Comparison of ENCODE assay signal across 18 cellular contexts in the genomic region with DNA sequence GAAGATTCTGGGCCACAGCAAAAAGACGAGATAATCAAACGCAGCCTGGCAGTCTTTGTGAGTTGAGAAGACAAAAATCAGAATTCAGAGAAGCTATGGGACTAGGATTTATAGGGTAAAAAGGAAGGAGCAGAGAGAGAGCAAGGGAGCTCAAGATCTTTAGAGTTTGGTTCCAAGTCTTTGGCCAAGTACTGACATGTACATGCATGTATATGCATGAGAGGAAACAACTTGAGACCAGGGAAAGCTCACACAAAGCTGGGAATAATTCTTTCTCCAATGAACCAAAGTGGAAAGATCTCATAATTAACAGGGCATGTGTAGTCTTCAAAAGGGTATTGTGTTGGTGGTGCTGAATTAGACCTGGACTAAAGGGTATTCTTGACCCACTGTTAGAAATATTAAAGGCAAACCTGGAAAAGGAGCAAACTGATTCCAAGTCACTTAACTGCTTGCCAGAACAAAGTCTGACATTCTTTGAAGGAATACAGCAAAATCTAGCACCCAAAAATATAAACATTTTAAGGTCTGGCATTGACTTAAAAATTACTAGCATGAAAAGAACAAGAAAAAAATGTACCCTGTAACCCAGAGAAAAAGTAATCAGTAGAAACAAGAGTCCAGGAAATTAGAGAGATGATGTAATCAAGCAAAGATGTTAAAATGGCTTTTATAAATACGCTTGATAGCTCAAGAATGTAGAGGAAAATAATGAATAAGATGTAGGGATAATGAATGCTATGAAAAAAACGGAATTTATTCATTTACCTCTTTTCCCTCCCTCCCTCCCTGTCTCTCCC.
DNase-seq lines count a peak whose midpoint lies in the region; ATAC-seq and TF ChIP-seq lines count a peak whose summit lies in the region.
"Had no signal": no experiment of that assay in that cellular context is flagged by ENCODE, and none has a peak within 500 bp of the region (broad histone marks: within the 10 kb centered on the region; RNA-seq: fewer than 3 reads in every experiment).

No MANE protein-coding gene starts in this region.

- no peak overlapping the region for H3K4me3 ChIP-seq in AG04449 (ENCODE audit: low read depth, low read length)
- H3K4me3 ChIP-seq in PC-3 (ENCODE audit: low read length) = no peak overlapping the region
- H3K4me3 ChIP-seq: vagina had no signal

- H3F3A ChIP-seq in PC-3 (ENCODE audit: low read length, unreplicated experiment) = no peaks in the 10 kb centered on the region

- no peak; the same call in 2 of the 3 replicates for ATAC-seq in SK-N-SH treated with all-trans-retinoic acid at 6 μM for 48 hours
- no peak for ATAC-seq in GM18520 (IDR thresholded peaks at IDR 0.05; ENCODE audit: unreplicated experiment)
- ATAC-seq in HG03139 (IDR thresholded peaks at IDR 0.05; ENCODE audit: unreplicated experiment) = no peak
- ATAC-seq in HG03196 (IDR thresholded peaks at IDR 0.05; ENCODE audit: unreplicated experiment) = no peak
- no peak for ATAC-seq in PC-3
- ATAC-seq: left ventricle myocardium superior; naive thymus-derived CD8-positive, alpha-beta T cell; stimulated activated naive B cell treated with anti-CD40 and anti-IgM and Interleukin-4, amounts not matched to agents 10 μg/mL and 1 μg/mL and 100 μg/mL, for 72 hours had no signal

- POLR2A ChIA-PET in AG04449 (lab: Yijun Ruan, JAX) (interaction anchor here (0.6 kb wide), 1 partner anchor 153 kb away, joined by 3 read pairs; no protein-coding TSS in a partner anchor), PC-3 (lab: Charles Lee; ENCODE audit: unreplicated experiment) (no interaction called here)

- H3K79me2 ChIP-seq in PC-3 (ENCODE audit: low read length) = no peaks in the 10 kb centered on the region

- peaks cover 8% of the 10 kb centered on the region for H3K36me3 ChIP-seq in PC-3 (ENCODE audit: low read depth, low read length)
- H3K36me3 ChIP-seq: vagina had no signal

- CTCF ChIA-PET in AG04449 (lab: Yijun Ruan, JAX) (interaction anchor here (0.7 to 8.8 kb wide), 8 partner anchors 12 to 189 kb away, joined by 3 to 172 read pairs (median 5); no protein-coding TSS in a partner anchor), PC-3 (lab: Charles Lee) (interaction anchor here (0.7 kb wide), 1 partner anchor 1396 kb away, joined by 3 read pairs; no protein-coding TSS in a partner anchor)

- no peaks in the 10 kb centered on the region for H3K9me3 ChIP-seq in PC-3 (ENCODE audit: low read length)
- H3K9me3 ChIP-seq: vagina had no signal

- no peak overlapping the region for H3K4me3 Mint-ChIP-seq in dendritic cell treated with granulocyte-macrophage colony-stimulating factor and Interleukin-4, amounts not matched to agents 40 ng/mL and 50 ng/mL, for 4 days
- no peak overlapping the region for H3K4me3 Mint-ChIP-seq in mesothelial cell of epicardium
- H3K4me3 Mint-ChIP-seq: naive thymus-derived CD8-positive, alpha-beta T cell; stimulated activated naive B cell treated with anti-CD40 and anti-IgM and Interleukin-4, amounts not matched to agents 10 μg/mL and 1 μg/mL and 100 μg/mL, for 72 hours had no signal

- no peak overlapping the region for H2AFZ ChIP-seq in PC-3 (ENCODE audit: low read length)

- no peaks in the 10 kb centered on the region for H3K27me3 Mint-ChIP-seq in dendritic cell treated with granulocyte-macrophage colony-stimulating factor and Interleukin-4, amounts not matched to agents 40 ng/mL and 50 ng/mL, for 4 days
- no peaks in the 10 kb centered on the region for H3K27me3 Mint-ChIP-seq in mesothelial cell of epicardium (ENCODE audit: low read depth)
- H3K27me3 Mint-ChIP-seq: naive thymus-derived CD8-positive, alpha-beta T cell; stimulated activated naive B cell treated with anti-CD40 and anti-IgM and Interleukin-4, amounts not matched to agents 10 μg/mL and 1 μg/mL and 100 μg/mL, for 72 hours had no signal

- BruUV-seq in PC-3 (replicated peaks; lab: Mats Ljungman, UMichigan) = no TSS peak

- no peak for TF ChIP-seq CTCF in AG04449 (IDR thresholded peaks at IDR 0.05; ENCODE audit: insufficient read depth, low read length, missing control alignments)
- no peak for TF ChIP-seq CTCF in mesothelial cell of epicardium (IDR thresholded peaks at IDR 0.05; ENCODE audit: unreplicated experiment)
- no peak for TF ChIP-seq CTCF in PC-3 (conservative IDR thresholded peaks at IDR 0.05; ENCODE audit: low read depth, low read length)

- H3K9ac ChIP-seq in PC-3 (ENCODE audit: low read length) = no peak overlapping the region

- peaks cover 25% of the 10 kb centered on the region for H3K9me3 Mint-ChIP-seq in dendritic cell treated with granulocyte-macrophage colony-stimulating factor and Interleukin-4, amounts not matched to agents 40 ng/mL and 50 ng/mL, for 4 days
- peaks cover 19% of the 10 kb centered on the region for H3K9me3 Mint-ChIP-seq in mesothelial cell of epicardium

- no peaks in the 10 kb centered on the region for H3K27me3 ChIP-seq in PC-3 (ENCODE audit: low read length)
- H3K27me3 ChIP-seq: vagina had no signal

- peaks cover 49% of the 10 kb centered on the region for H3K36me3 Mint-ChIP-seq in dendritic cell treated with granulocyte-macrophage colony-stimulating factor and Interleukin-4, amounts not matched to agents 40 ng/mL and 50 ng/mL, for 4 days (ENCODE audit: low read depth)
- peaks cover 34% of the 10 kb centered on the region for H3K36me3 Mint-ChIP-seq in mesothelial cell of epicardium

- no peaks in the 10 kb centered on the region for H4K20me1 ChIP-seq in PC-3 (ENCODE audit: low read length)

- H3K4me1 ChIP-seq in PC-3 (ENCODE audit: insufficient read depth, low read length) = peaks cover 8% of the 10 kb centered on the region

- peaks cover 63% of the 10 kb centered on the region for H3K4me1 Mint-ChIP-seq in dendritic cell treated with granulocyte-macrophage colony-stimulating factor and Interleukin-4, amounts not matched to agents 40 ng/mL and 50 ng/mL, for 4 days (ENCODE audit: low read depth)
- H3K4me1 Mint-ChIP-seq in mesothelial cell of epicardium = peaks cover 24% of the 10 kb centered on the region

- no peak overlapping the region for H3K27ac ChIP-seq in PC-3 (ENCODE audit: low read length)
- H3K27ac ChIP-seq: vagina, VCaP had no signal

- no peak overlapping the region for H3K4me2 ChIP-seq in PC-3 (ENCODE audit: low read length)

- DNase-seq in AG04449 (ENCODE audit: low read depth, low spot score) (peak; percentile 41), mesothelial cell of epicardium (ENCODE audit: low spot score in 2 of 2, unreplicated experiment in 2 of 2) (no peak), PC-3 (no peak)
- DNase-seq: activated CD8-positive, alpha-beta memory T cell treated with anti-CD3 and anti-CD28 coated beads for 24 hours; activated gamma-delta T cell treated with Interleukin-2 at 50 U/mL for 16 hours; cerebellar nuclear complex; GOT3; left ventricle myocardium superior; naive thymus-derived CD8-positive, alpha-beta T cell; NCI-H446 treated with DMSO at 0.1 percent for 48 hours; stimulated activated naive B cell treated with anti-CD40 and anti-IgM and Interleukin-4, amounts not matched to agents 10 μg/mL and 1 μg/mL and 100 μg/mL, for 72 hours had no signal

- peak overlapping the region; percentile 32 for H3K27ac Mint-ChIP-seq in dendritic cell treated with granulocyte-macrophage colony-stimulating factor and Interleukin-4, amounts not matched to agents 40 ng/mL and 50 ng/mL, for 4 days
- peak overlapping the region; percentile 62 for H3K27ac Mint-ChIP-seq in mesothelial cell of epicardium
- H3K27ac Mint-ChIP-seq: stimulated activated naive B cell treated with anti-CD40 and anti-IgM and Interleukin-4, amounts not matched to agents 10 μg/mL and 1 μg/mL and 100 μg/mL, for 72 hours had no signal

- H3K9me2 ChIP-seq in PC-3 (replicated peaks; ENCODE audit: low read length) = no peaks in the 10 kb centered on the region

- intact Hi-C loops in dendritic cell treated with granulocyte-macrophage colony-stimulating factor and Interleukin-4, amounts not matched to agents 40 ng/mL and 50 ng/mL, for 4 days (cut with micrococcal nuclease) = no loop called here
- intact Hi-C loops in PC-3 (cut with micrococcal nuclease) = no loop called here

TF ChIP-seq in SK-N-SH treated with all-trans-retinoic acid at 6 μM for 48 hours, 23 proteins besides CTCF, POLR2A, EP300 and RAD21:
- TF ChIP-seq ISL1 (CRISPR knock-in tag; IDR thresholded peaks at IDR 0.05) (0 out of 2 replicates have a peak, but pooled peaks have one; percentile 9), ZNF8 (CRISPR knock-in tag; IDR thresholded peaks at IDR 0.05) (no peak)
TF ChIP-seq in SK-N-SH treated with all-trans-retinoic acid at 6 μM for 48 hours: peak in this region for 1.
